Comparison of ENCODE assay signal across 8 cellular contexts in genomic region chr22:29603358-29604191, GRCh38. TPM values are rescaled to one million over a fixed set of nuclear protein-coding genes. Genes with fewer than 3 reads are reported as not detected.
DNase-seq lines count a peak whose midpoint lies in the region; TF ChIP-seq lines count a peak whose summit lies in the region.

Gene NF2 (plus strand): TSS chr22:29603633. CDS start chr22:29603999, 366 bp downstream.

- intact Hi-C loops in stomach (cut with DNase I; ENCODE audit: low total_unique reads): no loop called here

- H3K4me1 ChIP-seq in MM.1S (ENCODE audit: low read length) (no peaks in the 10 kb centered on the region), stomach (peaks cover 14 to 29% (median 22%) of the 10 kb centered on the region in 4 donors)

- peaks cover 3% of the 10 kb centered on the region; the same call in 1 of the 2 replicates for H3F3A ChIP-seq in MM.1S (ENCODE audit: insufficient read depth, low read length)
- H3F3A ChIP-seq in neural cell (ENCODE audit: insufficient read depth, low read length, poor library complexity, severe bottlenecking): peaks cover 6% of the 10 kb centered on the region

- peak; percentile 29 for TF ChIP-seq RAD21 in neural cell (conservative IDR thresholded peaks at IDR 0.05)

- 0 to 1% (median 0%) methylated on average over 54 to 84 of the region's 84 CpGs for WGBS in stomach, 5 donors

- H3K27me3 ChIP-seq in MM.1S (replicated peaks; ENCODE audit: insufficient read depth, low read length) (no peaks in the 10 kb centered on the region), neural cell (ENCODE audit: insufficient read depth, low read depth, low read length) (no peaks in the 10 kb centered on the region), stomach (no peaks in the 10 kb centered on the region)

- H3K9ac ChIP-seq in MM.1S (ENCODE audit: low read length) (peak within 1 kb of the TSS; percentile 88), neural cell (ENCODE audit: low read length) (peak within 1 kb of the TSS; percentile 91)

- no peaks in the 10 kb centered on the region for H3K9me2 ChIP-seq in MM.1S (replicated peaks; ENCODE audit: insufficient read depth, low read length)
- no peaks in the 10 kb centered on the region for H3K9me2 ChIP-seq in neural cell (ENCODE audit: insufficient read depth, low read length)

- H3K4me3 ChIP-seq in MM.1S (ENCODE audit: low read length): peak within 1 kb of the TSS; percentile 87
- H3K4me3 ChIP-seq in neural cell (ENCODE audit: low read length): peak within 1 kb of the TSS; percentile 99
- H3K4me3 ChIP-seq in stomach: peak within 1 kb of the TSS; percentile 75 to 98 (median 80)

- TF ChIP-seq CTCF in MM.1S (IDR thresholded peaks at IDR 0.05; ENCODE audit: low read length) (no peak), neural cell (IDR thresholded peaks at IDR 0.05; ENCODE audit: poor library complexity, severe bottlenecking) (peak; percentile 53), stomach (IDR thresholded peaks at IDR 0.05) (no peak)

- H3K4me2 ChIP-seq in MM.1S (ENCODE audit: low read depth, low read length): peak within 1 kb of the TSS; percentile 86
- peak within 1 kb of the TSS; percentile 90 for H3K4me2 ChIP-seq in neural cell (ENCODE audit: low read length)

- H3K36me3 ChIP-seq in MM.1S (replicated peaks; ENCODE audit: insufficient read depth, low read length) (no peaks in the 10 kb centered on the region), neural cell (ENCODE audit: insufficient read depth, low read length) (no peaks in the 10 kb centered on the region), stomach (no peaks in the 10 kb centered on the region)

- peak within 1 kb of the TSS; percentile 63 for H2AFZ ChIP-seq in MM.1S (ENCODE audit: low read length)
- H2AFZ ChIP-seq in neural cell (ENCODE audit: low read depth, low read length): peak within 1 kb of the TSS; percentile 99

- H3K27ac ChIP-seq in MM.1S (ENCODE audit: low read length): peak within 1 kb of the TSS; percentile 52; the same call in 1 of the 2 replicates
- peak within 1 kb of the TSS; percentile 84 for H3K27ac ChIP-seq in neural cell (ENCODE audit: low read length)
- H3K27ac ChIP-seq in stomach: peak within 1 kb of the TSS; percentile 84 to 97 (median 93)

- H3K79me2 ChIP-seq in MM.1S (ENCODE audit: low read length): peaks cover 45% of the 10 kb centered on the region
- H3K79me2 ChIP-seq in neural cell (replicated peaks; ENCODE audit: insufficient read depth, low read length): peaks cover 20% of the 10 kb centered on the region

- TF ChIP-seq POLR2A in stomach (IDR thresholded peaks at IDR 0.05): peak in 1 of 4 donors; percentile 25

- no peaks in the 10 kb centered on the region for H4K20me1 ChIP-seq in MM.1S (ENCODE audit: insufficient read depth, low read length)
- no peaks in the 10 kb centered on the region for H4K20me1 ChIP-seq in neural cell (ENCODE audit: insufficient read depth)

- TF ChIP-seq EP300 in neural cell (conservative IDR thresholded peaks at IDR 0.05; ENCODE audit: poor library complexity, severe bottlenecking): no peak
- no peak for TF ChIP-seq EP300 in stomach (IDR thresholded peaks at IDR 0.05)

- H3K9me3 ChIP-seq in MM.1S (replicated peaks; ENCODE audit: insufficient read depth, low read length) (no peaks in the 10 kb centered on the region), neural cell (ENCODE audit: low read length) (no peaks in the 10 kb centered on the region), stomach (no peaks in the 10 kb centered on the region)

- peak; percentile 99 for DNase-seq in GDM1 (lab: John Stamatoyannopoulos, UW)
- DNase-seq in HCEC 1CT: peak; percentile 99
- DNase-seq in MM.1S: peak; percentile 99
- peak; percentile 97 for DNase-seq in SIG-M5 treated with dmso at 0.1 percent for 504 hours (lab: John Stamatoyannopoulos, UW; ENCODE audit: unreplicated experiment)
- DNase-seq in activated gamma-delta T cell treated with Interleukin-2 at 50 U/mL for 16 hours: peak; percentile 97
- peak; percentile 99 for DNase-seq in fibroblast of the conjunctiva (ENCODE audit: low read depth)
- peak; percentile 99 for DNase-seq in stomach

TF ChIP-seq in neural cell, 6 proteins besides CTCF, POLR2A, EP300 and RAD21:
- TF ChIP-seq MXI1 (conservative IDR thresholded peaks at IDR 0.05; ENCODE audit: poor library complexity, severe bottlenecking): peak; percentile 68
- TF ChIP-seq EZH2 (IDR thresholded peaks at IDR 0.05; ENCODE audit: borderline replicate concordance, insufficient read depth, low read length, poor library complexity, severe bottlenecking): no peak
- peak; percentile 86 for TF ChIP-seq POLR2AphosphoS5 (IDR thresholded peaks at IDR 0.05)
- TF ChIP-seq SMC3 (conservative IDR thresholded peaks at IDR 0.05; ENCODE audit: poor library complexity): peak; percentile 49
- TF ChIP-seq TAF1 (IDR thresholded peaks at IDR 0.05; ENCODE audit: low read depth): no peak
- peak; percentile 61 for TF ChIP-seq REST (IDR thresholded peaks at IDR 0.05; ENCODE audit: borderline replicate concordance)

RNA-seq across cellular contexts. Expression of gene NF2, which starts in this region (rescaled TPM):
- polyA plus RNA-seq in neural cell (17.0 and 18.7 TPM in 2 replicates), stomach (1 to 10 TPM; 5.8 to 8.4 (median 8.3) TPM)
- polyA minus RNA-seq in neural cell: 59.9 and 63.3 TPM in 2 replicates
- total RNA-seq in stomach: 10 to 100 TPM; 16.9 to 37.6 (median 20.3) TPM

Comparison
In these comparisons a context has a peak if more than half of its experiments do, and no peak if none do; other contexts are left out.
1. Peak in every context shown above with its lines: DNase-seq, H3K4me3 ChIP-seq and H3K27ac ChIP-seq.